In the genomic region with DNA sequence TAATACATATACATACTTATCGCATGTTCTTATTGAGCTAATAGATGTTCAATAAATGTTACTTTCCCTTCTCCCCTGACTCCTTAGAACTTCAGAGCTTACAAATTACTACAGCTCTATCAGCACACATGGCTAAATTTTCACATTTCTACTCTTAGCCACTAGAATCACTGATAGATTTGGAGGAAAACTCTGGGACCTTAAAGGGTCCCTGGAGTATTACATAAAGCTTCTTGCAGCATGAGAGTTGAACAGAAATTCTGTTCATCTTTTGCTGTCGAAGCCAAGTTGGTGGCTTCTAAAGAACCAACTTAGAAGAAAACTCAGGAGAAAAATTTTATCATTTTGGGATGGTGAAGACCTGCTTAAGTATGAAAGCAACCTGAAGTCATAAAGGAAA, we compare ENCODE assay signal across 10 cellular contexts. TPM values are rescaled to one million over a fixed set of nuclear protein-coding genes. Genes with fewer than 3 reads are reported as not detected.
DNase-seq lines count a peak whose midpoint lies in the region; ATAC-seq, FAIRE-seq and TF ChIP-seq lines count a peak whose summit lies in the region.
"Had no signal": no experiment of that assay in that cellular context is flagged by ENCODE, and none has a peak within 500 bp of the region (broad histone marks: within the 10 kb centered on the region; RNA-seq: fewer than 3 reads in every experiment).

No MANE protein-coding gene starts in this region.

- peaks cover 63% of the 10 kb centered on the region for H3K4me1 ChIP-seq in CD8-positive, alpha-beta memory T cell (ENCODE audit: insufficient read depth, low read length)
- H3K4me1 ChIP-seq in keratinocyte (ENCODE audit: control insufficient read depth, extremely low read depth, insufficient read depth, low read length), result peaks cover 27% of the 10 kb centered on the region
- H3K4me1 ChIP-seq in skeletal muscle satellite cell (ENCODE audit: control insufficient read depth, insufficient read depth, low read length), result peaks cover 25% of the 10 kb centered on the region

- CTCF ChIA-PET in CD8-positive, alpha-beta memory T cell (lab: Charles Lee), result interaction anchor here (0.7 to 1.8 kb wide), 6 partner anchors 8 to 118 kb away, joined by 3 to 5 read pairs (median 3); a partner anchor contains a TSS
- CTCF ChIA-PET in T-cell (lab: Charles Lee), result interaction anchor here (0.6 to 2.3 kb wide), 6 partner anchors 9 to 149 kb away, joined by 3 to 10 read pairs (median 4); no protein-coding TSS in a partner anchor

- H3K4me3 Mint-ChIP-seq in CD8-positive, alpha-beta memory T cell, result peak overlapping the region in 6 of 7 donors; percentile 32 to 80 (median 69)
- no peak overlapping the region for H3K4me3 Mint-ChIP-seq in T-cell

- POLR2A ChIA-PET in CD8-positive, alpha-beta memory T cell (lab: Charles Lee), result no interaction called here
- POLR2A ChIA-PET in T-cell (lab: Charles Lee), result interaction anchor here (0.5 to 1.9 kb wide), 8 partner anchors 8 to 873 kb away, joined by 3 to 17 read pairs (median 5); a partner anchor contains a TSS

- no peaks in the 10 kb centered on the region for H3K27me3 Mint-ChIP-seq in CD8-positive, alpha-beta memory T cell
- H3K27me3 Mint-ChIP-seq in T-cell, result no peaks in the 10 kb centered on the region

- ATAC-seq in T-cell (replicated peaks in 1 of 4) (no peak), GM21717 (IDR thresholded peaks at IDR 0.05; ENCODE audit: unreplicated experiment) (no peak)

- dilution Hi-C loops in keratinocyte (cut with MboI; ENCODE audit: extremely low pct_ligation_motif_present, low sequenced_read_pairs), result no loop called here

- TF ChIP-seq POLR2A in H54 (IDR thresholded peaks at IDR 0.05; ENCODE audit: low read depth, low read length), result no peak

- H3K4me2 ChIP-seq in keratinocyte (ENCODE audit: control insufficient read depth, extremely low read depth, insufficient read depth, low read depth, low read length), result peak overlapping the region; percentile 46
- H3K4me2 ChIP-seq in skeletal muscle satellite cell (ENCODE audit: low read length), result peak overlapping the region; percentile 75

- peak overlapping the region; percentile 50 to 98 (median 90) for H3K27ac Mint-ChIP-seq in CD8-positive, alpha-beta memory T cell
- peak overlapping the region; percentile 72 to 94 for H3K27ac Mint-ChIP-seq in T-cell

- H3K27me3 ChIP-seq in CD8-positive, alpha-beta memory T cell (ENCODE audit: insufficient read depth, low read length, poor library complexity, severe bottlenecking), result no peaks in the 10 kb centered on the region
- H3K27me3 ChIP-seq in keratinocyte (ENCODE audit: control insufficient read depth, extremely low read depth, insufficient read depth, low read length) (no peaks in the 10 kb centered on the region), skeletal muscle satellite cell (ENCODE audit: control insufficient read depth, insufficient read depth, low read length) (no peaks in the 10 kb centered on the region)

- H3K9me1 ChIP-seq in keratinocyte (ENCODE audit: control insufficient read depth, extremely low read depth, insufficient read depth, low read length), result peaks cover 6% of the 10 kb centered on the region

- H4K20me1 ChIP-seq in keratinocyte (ENCODE audit: control insufficient read depth, extremely low read depth, insufficient read depth, low read length), result peaks cover 8% of the 10 kb centered on the region

- FAIRE-seq in keratinocyte (lab: Jason Lieb, UNC) (no peak), H54 (lab: Jason Lieb, UNC) (no peak)
- FAIRE-seq: bronchial epithelial cell had no signal

- peak overlapping the region; percentile 16 for H3K9ac ChIP-seq in keratinocyte (ENCODE audit: control insufficient read depth, extremely low read depth, insufficient read depth, low read length)
- H3K9ac ChIP-seq in skeletal muscle satellite cell (ENCODE audit: low read depth, low read length), result peak overlapping the region; percentile 35

- H3K36me3 Mint-ChIP-seq in CD8-positive, alpha-beta memory T cell, result peaks cover 0 to 9% (median 3%) of the 10 kb centered on the region in 3 donors
- H3K36me3 Mint-ChIP-seq in T-cell, result peaks cover 10% of the 10 kb centered on the region

- no peak for TF ChIP-seq CTCF in keratinocyte (optimal IDR thresholded peaks at IDR 0.05 in 1 of 3, IDR thresholded peaks at IDR 0.05 in 1 of 3, conservative IDR thresholded peaks at IDR 0.05 in 1 of 3; ENCODE audit: extremely low read depth in 1 of 3, insufficient read depth in 2 of 3, low read length in 3 of 3)

- H2AFZ ChIP-seq in keratinocyte (ENCODE audit: control insufficient read depth, low read length), result no peak overlapping the region

- H3K79me2 ChIP-seq in keratinocyte (ENCODE audit: control insufficient read depth, insufficient read depth, low read length), result peaks cover 95% of the 10 kb centered on the region

- no peak for DNase-seq in CD8-positive, alpha-beta memory T cell
- DNase-seq in T-cell (no peak), keratinocyte (ENCODE audit: low read depth, low spot score) (no peak), Kasumi-1 (lab: John Stamatoyannopoulos, UW) (no peak), H54 (ENCODE audit: insufficient read length, low spot score) (no peak)
- DNase-seq in activated CD4-positive, CD25-positive, alpha-beta regulatory T cell (lab: John Stamatoyannopoulos, UW), result no peak
- DNase-seq: activated CD4-positive, alpha-beta T cell treated with anti-CD3 and anti-CD28 coated beads, Interleukin-2, amount 50 U/mL, for 48 hours had no signal

- H3K4me3 ChIP-seq in CD8-positive, alpha-beta memory T cell (ENCODE audit: low read length), result no peak overlapping the region
- no peak overlapping the region for H3K4me3 ChIP-seq in keratinocyte (ENCODE audit: control insufficient read depth in 2 of 3, extremely low read depth in 1 of 3, insufficient read depth in 2 of 3, low read depth in 1 of 3, low read length in 3 of 3)
- H3K4me3 ChIP-seq in skeletal muscle satellite cell (ENCODE audit: low read length), result peak overlapping the region; percentile 35

- H3K27ac ChIP-seq in CD8-positive, alpha-beta memory T cell (ENCODE audit: low read depth, low read length), result no peak overlapping the region
- peak overlapping the region; percentile 38 for H3K27ac ChIP-seq in keratinocyte (ENCODE audit: control insufficient read depth, insufficient read depth, low read length)

- H3K9me3 ChIP-seq in CD8-positive, alpha-beta memory T cell (ENCODE audit: low read length), result no peaks in the 10 kb centered on the region
- no peaks in the 10 kb centered on the region for H3K9me3 ChIP-seq in keratinocyte (ENCODE audit: control insufficient read depth, low read depth, low read length)
- no peaks in the 10 kb centered on the region for H3K9me3 ChIP-seq in skeletal muscle satellite cell (replicated peaks; ENCODE audit: low read length)

- H3K4me1 Mint-ChIP-seq in CD8-positive, alpha-beta memory T cell, result peaks cover 84 to 97% (median 94%) of the 10 kb centered on the region in 3 donors
- peaks cover 72 to 91% (median 81%) of the 10 kb centered on the region in 3 donors for H3K4me1 Mint-ChIP-seq in T-cell

- no peaks in the 10 kb centered on the region for H3K36me3 ChIP-seq in CD8-positive, alpha-beta memory T cell (ENCODE audit: insufficient read depth, low read length)
- H3K36me3 ChIP-seq in keratinocyte (ENCODE audit: control insufficient read depth in 2 of 2, extremely low read depth in 1 of 2, insufficient read depth in 2 of 2, low read length in 2 of 2) (no peaks in the 10 kb centered on the region), skeletal muscle satellite cell (ENCODE audit: insufficient read depth, low read length) (no peaks in the 10 kb centered on the region)

- no peaks in the 10 kb centered on the region for H3K9me3 Mint-ChIP-seq in CD8-positive, alpha-beta memory T cell
- H3K9me3 Mint-ChIP-seq in T-cell, result no peaks in the 10 kb centered on the region

RNA-seq across cellular contexts. Expression of a gene that starts 15.5 kb away (rescaled TPM):
- total RNA-seq in CD8-positive, alpha-beta memory T cell, result 10 to 100 TPM; 38.0 to 38.3 TPM
- polyA plus RNA-seq in CD8-positive, alpha-beta memory T cell, result 41.6 TPM
- 10 to 100 TPM; 33.2 to 85.3 (median 44.1) TPM for total RNA-seq in T-cell
- 54.3 to 82.9 TPM (median 55.1 TPM) in 3 replicates for polyA plus RNA-seq in keratinocyte
- 9.5 TPM for polyA plus RNA-seq in keratinocyte (2011; ENCODE audit: low read depth)
- 57.6 and 65.9 TPM in 2 replicates for polyA plus RNA-seq in keratinocyte (2011; cell fraction: cytosol; rRNA removed)
- polyA plus RNA-seq in keratinocyte (2011; cell fraction: nucleus; rRNA removed), result 114 and 120 TPM in 2 replicates
- polyA plus RNA-seq in keratinocyte (2012; ENCODE audit: low replicate concordance), result 60.2 and 84.0 TPM in 2 replicates
- 112 to 184 TPM (median 118 TPM) in 3 replicates for polyA minus RNA-seq in keratinocyte
- polyA minus RNA-seq in keratinocyte (2011; cell fraction: cytosol; rRNA and poly(A)+ RNA removed), result 89.8 TPM
- polyA minus RNA-seq in keratinocyte (2011; cell fraction: nucleus; rRNA and poly(A)+ RNA removed), result 109 and 160 TPM in 2 replicates
- 21.8 and 29.7 TPM in 2 replicates for total RNA-seq in skeletal muscle satellite cell (2012; rRNA removed)

Comparison
In these comparisons a context has a peak if more than half of its experiments do, and no peak if none do; other contexts are left out.
1. H3K4me3 Mint-ChIP-seq: peak in CD8-positive, alpha-beta memory T cell (6 of 7); none in T-cell (0 of 3).